Comparison of ENCODE assay signal across 9 cellular contexts in genomic region chr7:39624935-39625694, GRCh38. TPM values are rescaled to one million over a fixed set of nuclear protein-coding genes. Genes with fewer than 3 reads are reported as not detected.
DNase-seq lines count a peak whose midpoint lies in the region.
"Had no signal": no experiment of that assay in that cellular context is flagged by ENCODE, and none has a peak within 500 bp of the region (broad histone marks: within the 10 kb centered on the region; RNA-seq: fewer than 3 reads in every experiment).

No MANE protein-coding gene starts in this region.

- H3K4me3 ChIP-seq in SJCRH30 (peak overlapping the region; percentile 99), rectal smooth muscle tissue (ENCODE audit: low read length) (peak overlapping the region; percentile 75)

- no peak overlapping the region for H3K9ac ChIP-seq in rectal smooth muscle tissue (ENCODE audit: low read length)

- DNase-seq in NCI-H187 (lab: John Stamatoyannopoulos, UW), result peak; percentile 3 to 12
- no peak for DNase-seq in NCI-H187 treated with DMSO at 0.1 percent for 48 hours (lab: John Stamatoyannopoulos, UW)
- DNase-seq in SJCRH30, result peak in 1 of 2 experiments; percentile 9
- DNase-seq in epithelial cell of prostate (ENCODE audit: low read depth, low spot score), result no peak
- no peak for DNase-seq in DMS53 treated with DMSO at 0.1 percent for 48 hours (lab: John Stamatoyannopoulos, UW; ENCODE audit: unreplicated experiment)
- DNase-seq in GDM1 (lab: John Stamatoyannopoulos, UW), result no peak
- DNase-seq in SW 1271 (lab: John Stamatoyannopoulos, UW), result no peak
- DNase-seq: uterus had no signal

- H3K36me3 ChIP-seq in SJCRH30 (no peaks in the 10 kb centered on the region), rectal smooth muscle tissue (ENCODE audit: control insufficient read depth, insufficient read depth, low read length) (no peaks in the 10 kb centered on the region)
- H3K36me3 ChIP-seq: uterus had no signal

- H3K4me1 ChIP-seq in SJCRH30, result peaks cover 4% of the 10 kb centered on the region; the same call in 1 of the 2 replicates
- peaks cover 16% of the 10 kb centered on the region for H3K4me1 ChIP-seq in rectal smooth muscle tissue (ENCODE audit: control insufficient read depth, insufficient read depth, low read length)

- H3K27me3 ChIP-seq in SJCRH30 (no peaks in the 10 kb centered on the region), rectal smooth muscle tissue (ENCODE audit: control insufficient read depth, insufficient read depth, low read length) (no peaks in the 10 kb centered on the region)
- H3K27me3 ChIP-seq: uterus had no signal

- no peaks in the 10 kb centered on the region for H3K9me3 ChIP-seq in SJCRH30 (replicated peaks)
- H3K9me3 ChIP-seq: uterus had no signal

- H3K27ac ChIP-seq in SJCRH30 (no peak overlapping the region), epithelial cell of prostate (peak overlapping the region; percentile 93), rectal smooth muscle tissue (ENCODE audit: low read depth, low read length) (no peak overlapping the region)

RNA-seq across cellular contexts. Expression of gene RALA, which starts 1.7 kb away (rescaled TPM):
- total RNA-seq in SJCRH30 (2014; rRNA removed; shearing (Covaris generic)), result 19.8 and 20.2 TPM in 2 replicates

RNA-seq across cellular contexts. Expression of gene YAE1, which starts 58.9 kb away (rescaled TPM):
- total RNA-seq in SJCRH30 (2014; rRNA removed; shearing (Covaris generic)), result 35.1 and 38.6 TPM in 2 replicates

Comparison
In these comparisons a context has a peak if more than half of its experiments do, and no peak if none do; other contexts are left out.
1. DNase-seq: peak in NCI-H187 (2 of 2); none in NCI-H187 treated with DMSO at 0.1 percent for 48 hours (single experiment), epithelial cell of prostate (single experiment), DMS53 treated with DMSO at 0.1 percent for 48 hours (single experiment), GDM1 (single experiment) and SW 1271 (0 of 2).